Comparison of ENCODE assay signal across 9 cellular contexts in genomic region chr6:73893696-73894095, GRCh38.
"Had no signal": no experiment of that assay in that cellular context is flagged by ENCODE, and none has a peak within 500 bp of the region (broad histone marks: within the 10 kb centered on the region; RNA-seq: fewer than 3 reads in every experiment).

No MANE protein-coding gene starts in this region.

- H3K27ac Mint-ChIP-seq: HFFc6, IgD-negative memory B cell had no signal

- DNase-seq: GM23248, GOT3, H7, HFFc6, KBM-7 had no signal

- H3K27me3 Mint-ChIP-seq: IgD-negative memory B cell had no signal

- H3K4me3 ChIP-seq: GM23248, HAP-1 had no signal

- H3K9me3 Mint-ChIP-seq: HFFc6 had no signal

- H3K4me3 Mint-ChIP-seq: HFFc6, IgD-negative memory B cell had no signal

- H3K36me3 Mint-ChIP-seq: IgD-negative memory B cell had no signal

- H3K27ac ChIP-seq: GM23248, KMS-11 had no signal

- ATAC-seq: HCT116 had no signal

- H3K4me1 Mint-ChIP-seq: IgD-negative memory B cell had no signal
